10 cellular contexts compared by ENCODE assay signal in the genomic region with DNA sequence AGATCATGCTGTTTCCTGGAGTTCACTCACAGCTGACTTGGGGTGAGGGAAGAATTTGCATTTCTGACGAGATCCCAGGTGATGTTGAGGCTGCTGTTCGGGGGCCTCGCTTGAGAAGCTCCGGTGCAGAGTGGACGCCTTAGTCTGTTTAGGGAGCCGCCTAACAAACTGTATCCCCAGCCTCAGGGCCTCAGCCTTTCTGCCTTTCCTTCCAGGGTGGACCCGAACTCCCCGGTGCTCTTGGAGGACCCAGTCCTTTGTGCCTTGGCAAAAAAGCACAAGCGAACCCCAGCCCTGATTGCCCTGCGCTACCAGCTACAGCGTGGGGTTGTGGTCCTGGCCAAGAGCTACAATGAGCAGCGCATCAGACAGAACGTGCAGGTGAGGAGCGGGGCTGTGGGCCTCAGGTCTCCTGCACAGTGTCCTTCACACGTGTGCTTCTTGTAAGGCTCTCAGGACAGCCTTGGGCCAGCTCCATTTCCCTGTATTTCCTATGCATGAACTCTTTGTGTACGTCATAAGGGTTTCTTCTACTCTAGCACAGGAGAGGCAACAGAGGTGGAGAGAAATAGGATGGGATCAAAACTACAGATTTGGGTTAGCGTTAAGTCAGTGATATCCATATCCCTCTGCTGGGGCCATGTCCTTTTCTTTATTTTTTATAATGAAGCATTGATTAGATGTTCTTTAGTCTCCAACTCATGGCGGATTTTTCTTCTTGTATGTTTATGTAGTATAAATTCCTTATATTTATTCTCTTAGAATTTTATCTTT. TPM values are rescaled to one million over a fixed set of nuclear protein-coding genes. Genes with fewer than 3 reads are reported as not detected.
A peak's percentile ranks its signal among the peaks of the same experiment; 100 is the strongest.
DNase-seq lines count a peak whose midpoint lies in the region; ATAC-seq, FAIRE-seq and TF ChIP-seq lines count a peak whose summit lies in the region.
"Not testable (repeated sequence)": the region's sequence is repeated elsewhere in the genome, so short reads cannot be mapped to it uniquely, and the experiment has no call there.
"Had no signal": no experiment of that assay in that cellular context is flagged by ENCODE, and none has a peak within 500 bp of the region (broad histone marks: within the 10 kb centered on the region; RNA-seq: fewer than 3 reads in every experiment).

No MANE protein-coding gene starts in this region.

- TF ChIP-seq CTCF in A549 (IDR thresholded peaks at IDR 0.05); K562 (IDR thresholded peaks at IDR 0.05 in 2 of 3, conservative IDR thresholded peaks at IDR 0.05 in 1 of 3; ENCODE audit: insufficient read depth in 2 of 3, low read depth in 1 of 3, low read length in 3 of 3); HepG2 (CRISPR knock-in tag; IDR thresholded peaks at IDR 0.05): not testable (repeated sequence)

- TF ChIP-seq POLR2A in A549 (IDR thresholded peaks at IDR 0.05; ENCODE audit: low read length); K562 (conservative IDR thresholded peaks at IDR 0.05); HepG2 (IDR thresholded peaks at IDR 0.05; ENCODE audit: insufficient read depth in 1 of 2, low read depth in 2 of 2, low read length in 2 of 2): not testable (repeated sequence)

- not testable (repeated sequence) for TF ChIP-seq EP300 in A549 (IDR thresholded peaks at IDR 0.05); K562 (IDR thresholded peaks at IDR 0.05; ENCODE audit: low read length); HepG2 (IDR thresholded peaks at IDR 0.05; ENCODE audit: low read depth in 2 of 2, low read length in 2 of 2); HepG2 (CRISPR knock-in tag; IDR thresholded peaks at IDR 0.05; ENCODE audit: borderline replicate concordance)

- in situ Hi-C loops in K562 (cut with MboI); HepG2 (cut with HindIII; ENCODE audit: extremely low pct_ligation_motif_present, low pct_unique_long_range_greater_than_20kb): not testable (repeated sequence)

- H3K4me1 Mint-ChIP-seq in natural killer cell treated with Interleukin-12 subunit alpha and Interleukin-12 subunit beta and Interleukin-15 and Interleukin-18, amount 100 ng/mL, for 72 hours (ENCODE audit: low read depth in 2 of 2); stimulated activated memory B cell treated with anti-CD40 and anti-IgM and Interleukin-4, amounts not matched to agents 10 μg/mL and 1 μg/mL and 100 μg/mL, for 72 hours: not testable (repeated sequence)

- H3K4me2 ChIP-seq in A549, result peak overlapping the region; percentile 65
- H3K4me2 ChIP-seq in K562 (ENCODE audit: insufficient read depth, low read length); HepG2 (ENCODE audit: low read depth, low read length): not testable (repeated sequence)

- H3K4me1 ChIP-seq in A549, result peaks cover 49% of the 10 kb centered on the region; the same call in 2 of the 3 replicates
- H3K4me1 ChIP-seq in K562 (replicated peaks in 1 of 2; ENCODE audit: control insufficient read depth in 2 of 2, insufficient read depth in 2 of 2, low read length in 2 of 2), result not testable (repeated sequence)
- peaks cover 17% of the 10 kb centered on the region for H3K4me1 ChIP-seq in HepG2 (ENCODE audit: insufficient read depth, low read length)

- H3K4me3 ChIP-seq in A549, result peak overlapping the region; percentile 34
- not testable (repeated sequence) for H3K4me3 ChIP-seq in K562; HepG2 (replicated peaks in 1 of 3; ENCODE audit: insufficient read depth in 1 of 3, low read depth in 2 of 3, low read length in 3 of 3)

- CTCF ChIA-PET in A549 (lab: Yijun Ruan, JAX), result interaction anchor here (1.6 kb wide), 1 partner anchor 123 kb away, joined by 4 read pairs; no protein-coding TSS in a partner anchor
- CTCF ChIA-PET in K562 (lab: Yijun Ruan, JAX; ENCODE audit: low intra/inter-chr PET ratio); HepG2 (lab: Yijun Ruan, JAX; ENCODE audit: low intra/inter-chr PET ratio, low total read pairs): not testable (repeated sequence)

- H3K79me2 ChIP-seq in K562 (ENCODE audit: control insufficient read depth, insufficient read depth, low read length), result not testable (repeated sequence)
- peaks cover 11% of the 10 kb centered on the region for H3K79me2 ChIP-seq in HepG2 (ENCODE audit: insufficient read depth, low read length)

- intact Hi-C loops in K562 (cut with micrococcal nuclease); HepG2 (cut with micrococcal nuclease; ENCODE audit: unreplicated experiment): not testable (repeated sequence)

- H4K20me1 ChIP-seq in K562 (replicated peaks; ENCODE audit: control insufficient read depth, insufficient read depth, low read length), result not testable (repeated sequence)
- peaks cover 21% of the 10 kb centered on the region for H4K20me1 ChIP-seq in HepG2 (ENCODE audit: insufficient read depth, low read length)

- ATAC-seq in A549 (peak; percentile 35 to 51; a peak in 5 of 6 replicates), K562 (peak; percentile 30), HepG2 (peak; percentile 42)
- peak; percentile 13 to 43 for ATAC-seq in natural killer cell treated with Interleukin-12 subunit alpha and Interleukin-12 subunit beta and Interleukin-15 and Interleukin-18, amount 100 ng/mL, for 72 hours
- peak; percentile 58 for ATAC-seq in stimulated activated memory B cell treated with anti-CD40 and anti-IgM and Interleukin-4, amounts not matched to agents 10 μg/mL and 1 μg/mL and 100 μg/mL, for 72 hours

- WGBS in A549 (ENCODE audit: missing lambda C conversion rate), result 58% methylated on average over 12 of the region's 18 CpGs
- 93% methylated on average over 4 of the region's 18 CpGs for WGBS in K562 (ENCODE audit: insufficient coverage, low coverage, missing lambda C conversion rate)
- WGBS in HepG2 (ENCODE audit: low lambda C conversion rate), result 98% methylated on average over 3 of the region's 18 CpGs

- not testable (repeated sequence) for H3K9me1 ChIP-seq in K562 (ENCODE audit: control insufficient read depth, insufficient read depth, low read length)

- not testable (repeated sequence) for H2AFZ ChIP-seq in K562 (ENCODE audit: low read depth, low read length); HepG2 (ENCODE audit: low read length)

- not testable (repeated sequence) for H3K9ac ChIP-seq in K562 (ENCODE audit: insufficient read depth in 1 of 2, low read depth in 2 of 2, low read length in 2 of 2); HepG2 (ENCODE audit: insufficient read depth, low read depth, low read length)

- H3K36me3 ChIP-seq in K562 (ENCODE audit: control insufficient read depth, insufficient read depth, low read length) (peaks cover 21% of the 10 kb centered on the region; the same call in 2 of the 3 replicates), HepG2 (replicated peaks in 1 of 2; ENCODE audit: control insufficient read depth in 1 of 2, insufficient read depth in 2 of 2, low read length in 2 of 2) (peaks cover 8 to 24% of the 10 kb centered on the region in 2 experiments)

- H3K27ac ChIP-seq in A549, result peak overlapping the region; percentile 59 to 72; a peak in 4 of 6 replicates
- not testable (repeated sequence) for H3K27ac ChIP-seq in K562 (ENCODE audit: extremely low read depth, low read depth, low read length); HepG2 (ENCODE audit: extremely low read length, insufficient read depth, low read length)

- DNase-seq in A549 (ENCODE audit: low read depth in 1 of 2, low spot score in 1 of 2); K562 (ENCODE audit: extremely low read depth in 1 of 4, low spot score in 3 of 4); HepG2 (ENCODE audit: low spot score); natural killer cell treated with Interleukin-12 subunit alpha and Interleukin-12 subunit beta and Interleukin-15 and Interleukin-18, amount 100 ng/mL, for 72 hours (ENCODE audit: low spot score): not testable (repeated sequence)

- H3K36me3 Mint-ChIP-seq in natural killer cell treated with Interleukin-12 subunit alpha and Interleukin-12 subunit beta and Interleukin-15 and Interleukin-18, amount 100 ng/mL, for 72 hours; stimulated activated memory B cell treated with anti-CD40 and anti-IgM and Interleukin-4, amounts not matched to agents 10 μg/mL and 1 μg/mL and 100 μg/mL, for 72 hours: not testable (repeated sequence)

- H3K27me3 ChIP-seq in K562 (ENCODE audit: control insufficient read depth in 2 of 2, insufficient read depth in 2 of 2, low read length in 2 of 2); HepG2 (ENCODE audit: control insufficient read depth in 1 of 2, insufficient read depth in 2 of 2, low read length in 2 of 2): not testable (repeated sequence)

- TF ChIP-seq RAD21 in A549 (conservative IDR thresholded peaks at IDR 0.05 in 1 of 2, IDR thresholded peaks at IDR 0.05 in 1 of 2); K562 (CRISPR knock-in tag; conservative IDR thresholded peaks at IDR 0.05 in 1 of 2, IDR thresholded peaks at IDR 0.05 in 1 of 2); HepG2 (CRISPR knock-in tag; IDR thresholded peaks at IDR 0.05): not testable (repeated sequence)

- POLR2A ChIA-PET in A549 (lab: Yijun Ruan, JAX); K562 (lab: Yijun Ruan, JAX); HepG2 (lab: Yijun Ruan, JAX): not testable (repeated sequence)

- FAIRE-seq in A549 (lab: Jason Lieb, UNC), result peak; percentile 88
- FAIRE-seq in K562 (lab: Jason Lieb, UNC); HepG2 (lab: Jason Lieb, UNC): not testable (repeated sequence)

- not testable (repeated sequence) for H3K27ac Mint-ChIP-seq in natural killer cell treated with Interleukin-12 subunit alpha and Interleukin-12 subunit beta and Interleukin-15 and Interleukin-18, amount 100 ng/mL, for 72 hours; stimulated activated memory B cell treated with anti-CD40 and anti-IgM and Interleukin-4, amounts not matched to agents 10 μg/mL and 1 μg/mL and 100 μg/mL, for 72 hours

- not testable (repeated sequence) for H3K9me3 Mint-ChIP-seq in natural killer cell treated with Interleukin-12 subunit alpha and Interleukin-12 subunit beta and Interleukin-15 and Interleukin-18, amount 100 ng/mL, for 72 hours; stimulated activated memory B cell treated with anti-CD40 and anti-IgM and Interleukin-4, amounts not matched to agents 10 μg/mL and 1 μg/mL and 100 μg/mL, for 72 hours

- H3K9me3 ChIP-seq in A549; K562 (replicated peaks; ENCODE audit: control insufficient read depth, insufficient read depth, low read depth, low read length); HepG2 (ENCODE audit: low read length): not testable (repeated sequence)

- H3K27me3 Mint-ChIP-seq in natural killer cell treated with Interleukin-12 subunit alpha and Interleukin-12 subunit beta and Interleukin-15 and Interleukin-18, amount 100 ng/mL, for 72 hours; stimulated activated memory B cell treated with anti-CD40 and anti-IgM and Interleukin-4, amounts not matched to agents 10 μg/mL and 1 μg/mL and 100 μg/mL, for 72 hours: not testable (repeated sequence)

- not testable (repeated sequence) for BruUV-seq in K562 (replicated peaks; lab: Mats Ljungman, UMichigan); HepG2 (replicated peaks; lab: Mats Ljungman, UMichigan)

- H3K4me3 Mint-ChIP-seq in natural killer cell treated with Interleukin-12 subunit alpha and Interleukin-12 subunit beta and Interleukin-15 and Interleukin-18, amount 100 ng/mL, for 72 hours; stimulated activated memory B cell treated with anti-CD40 and anti-IgM and Interleukin-4, amounts not matched to agents 10 μg/mL and 1 μg/mL and 100 μg/mL, for 72 hours: not testable (repeated sequence)

RNA-seq across cellular contexts. Expression of gene AKR1C1, which starts 9.3 kb away (rescaled TPM):
- polyA plus RNA-seq in A549 (2011; rRNA removed) (1,148 and 1,445 TPM in 2 replicates), A549 (2017; fragmentation: RNase III; extraction: RNeasy Plus Mini Kit Qiagen cat#74134 plus additional on column Dnase treatment) (642 to 1,056 TPM (median 970 TPM) in 3 replicates), K562 (2011; rRNA removed) (50.5 and 180 TPM in 2 replicates), K562 (2014; fragmentation: Illumina TruSeq; extraction: Trizol) (118 and 119 TPM in 2 replicates), K562 (2014; fragmentation: Nextera tagmentation; extraction: Ambion mirVana) (10 to 100 TPM; 74.3 to 83.8 TPM), K562 (2014; rRNA removed) (86.6 and 88.7 TPM in 2 replicates), HepG2 (2011; rRNA removed) (885 and 948 TPM in 2 replicates)
- 341 and 343 TPM in 2 replicates for polyA plus RNA-seq in A549 (2012; cell fraction: cytosol; rRNA removed)
- 297 and 392 TPM in 2 replicates for polyA plus RNA-seq in A549 (2012; cell fraction: nucleus; rRNA removed)
- 365 and 496 TPM in 2 replicates for polyA minus RNA-seq in A549 (2011; rRNA and poly(A)+ RNA removed)
- total RNA-seq in K562 (2011; cell fraction: chromatin; rRNA removed; ENCODE audit: low replicate concordance), result 36.5 and 72.6 TPM in 2 replicates
- total RNA-seq in K562 (2011; cell fraction: nucleolus; rRNA removed), result 22.3 and 25.3 TPM in 2 replicates
- total RNA-seq in K562 (2011; cell fraction: nucleoplasm; rRNA removed), result 38.8 and 56.3 TPM in 2 replicates
- total RNA-seq in K562 (2014; rRNA removed) (43.5 and 48.7 TPM in 2 replicates), K562 (2014; rRNA removed; fragmentation: Illumina TruSeq; extraction: Trizol) (82.4 and 83.2 TPM in 2 replicates), K562 (2015; rRNA removed; fragmentation: Illumina TruSeq; extraction: Trizol) (63.9 and 67.7 TPM in 2 replicates), K562 (2021) (75.9 and 80.0 TPM in 2 replicates), HepG2 (2016; rRNA removed; fragmentation: Illumina TruSeq; extraction: Trizol) (2,238 and 3,445 TPM in 2 replicates)
- 36.9 and 138 TPM in 2 replicates for polyA plus RNA-seq in K562 (2011; cell fraction: cytosol; rRNA removed)
- 29.3 and 50.1 TPM in 2 replicates for polyA plus RNA-seq in K562 (2011; cell fraction: nucleus; rRNA removed)
- 65.7 and 95.2 TPM in 2 replicates for polyA plus RNA-seq in K562 (2012)
- 37.0 and 121 TPM in 2 replicates for polyA minus RNA-seq in K562 (2011; rRNA and poly(A)+ RNA removed)
- polyA minus RNA-seq in K562 (2011; cell fraction: cytosol; rRNA and poly(A)+ RNA removed), result 9.2 and 47.7 TPM in 2 replicates
- polyA minus RNA-seq in K562 (2011; cell fraction: nucleus; rRNA and poly(A)+ RNA removed), result 23.7 and 26.7 TPM in 2 replicates
- 260 and 286 TPM in 2 replicates for total RNA-seq in HepG2 (2016; cell fraction: cytosol; rRNA removed; fragmentation: Illumina TruSeq; extraction: Trizol; ENCODE audit: low read depth)
- total RNA-seq in HepG2 (2016; cell fraction: insoluble cytoplasmic fraction; rRNA removed; fragmentation: Illumina TruSeq; extraction: Trizol), result 2,230 and 3,407 TPM in 2 replicates
- total RNA-seq in HepG2 (2016; cell fraction: membrane; rRNA removed; fragmentation: Illumina TruSeq; extraction: Trizol), result 374 and 428 TPM in 2 replicates
- 793 and 846 TPM in 2 replicates for total RNA-seq in HepG2 (2016; cell fraction: nucleus; rRNA removed; fragmentation: Illumina TruSeq; extraction: Trizol)
- polyA plus RNA-seq in HepG2 (2011; cell fraction: cytosol; rRNA removed), result 828 and 865 TPM in 2 replicates
- 305 and 371 TPM in 2 replicates for polyA plus RNA-seq in HepG2 (2011; cell fraction: nucleus; rRNA removed)
- 1,096 and 2,304 TPM in 2 replicates for polyA plus RNA-seq in HepG2 (2012)
- 300 and 314 TPM in 2 replicates for polyA plus RNA-seq in HepG2 (2016; cell fraction: cytosol; fragmentation: Illumina TruSeq; extraction: Trizol; ENCODE audit: low read depth)
- polyA plus RNA-seq in HepG2 (2016; cell fraction: insoluble cytoplasmic fraction; fragmentation: Illumina TruSeq; extraction: Trizol; ENCODE audit: low read depth), result 3,286 and 3,327 TPM in 2 replicates
- 290 and 331 TPM in 2 replicates for polyA plus RNA-seq in HepG2 (2016; cell fraction: membrane; fragmentation: Illumina TruSeq; extraction: Trizol; ENCODE audit: low read depth)
- 1,050 and 1,147 TPM in 2 replicates for polyA plus RNA-seq in HepG2 (2016; cell fraction: nucleus; fragmentation: Illumina TruSeq; extraction: Trizol; ENCODE audit: insufficient read depth, low read depth)
- 2.0 and 396 TPM in 2 replicates for polyA minus RNA-seq in HepG2 (2011; rRNA and poly(A)+ RNA removed; ENCODE audit: low replicate concordance)
- polyA minus RNA-seq in HepG2 (2011; cell fraction: cytosol; rRNA and poly(A)+ RNA removed), result 248 and 276 TPM in 2 replicates
- 488 and 587 TPM in 2 replicates for polyA minus RNA-seq in HepG2 (2011; cell fraction: nucleus; rRNA and poly(A)+ RNA removed)
- total RNA-seq in natural killer cell treated with Interleukin-12 subunit alpha and Interleukin-12 subunit beta and Interleukin-15 and Interleukin-18, amount 100 ng/mL, for 72 hours, result 1 to 10 TPM in 1 of 2 donors, under 1 TPM in 1; 0.28 to 1.0 TPM
- polyA plus RNA-seq: CD8-positive, alpha-beta memory T cell had no signal

RNA-seq across cellular contexts. Expression of gene AKR1C2, which starts 31.1 kb away (rescaled TPM):
- polyA plus RNA-seq in A549 (2011; rRNA removed) (6,607 and 6,805 TPM in 2 replicates), A549 (2017; fragmentation: RNase III; extraction: RNeasy Plus Mini Kit Qiagen cat#74134 plus additional on column Dnase treatment) (5,292 to 5,660 TPM (median 5,410 TPM) in 3 replicates), K562 (2011; rRNA removed) (27.8 and 74.0 TPM in 2 replicates), K562 (2014; fragmentation: Illumina TruSeq; extraction: Trizol) (29.9 and 30.5 TPM in 2 replicates), K562 (2014; fragmentation: Nextera tagmentation; extraction: Ambion mirVana) (10 to 100 TPM; 49.2 to 59.2 TPM), K562 (2014; rRNA removed) (29.0 and 35.4 TPM in 2 replicates), HepG2 (2011; rRNA removed) (119 and 140 TPM in 2 replicates)
- 2,138 and 2,314 TPM in 2 replicates for polyA plus RNA-seq in A549 (2012; cell fraction: cytosol; rRNA removed)
- 1,646 and 2,223 TPM in 2 replicates for polyA plus RNA-seq in A549 (2012; cell fraction: nucleus; rRNA removed)
- polyA minus RNA-seq in A549 (2011; rRNA and poly(A)+ RNA removed), result 1,944 and 2,314 TPM in 2 replicates
- 9.6 and 17.1 TPM in 2 replicates for total RNA-seq in K562 (2011; cell fraction: chromatin; rRNA removed; ENCODE audit: low replicate concordance)
- 5.5 and 5.8 TPM in 2 replicates for total RNA-seq in K562 (2011; cell fraction: nucleolus; rRNA removed)
- 7.6 and 12.6 TPM in 2 replicates for total RNA-seq in K562 (2011; cell fraction: nucleoplasm; rRNA removed)
- total RNA-seq in K562 (2014; rRNA removed) (13.8 and 15.1 TPM in 2 replicates), K562 (2014; rRNA removed; fragmentation: Illumina TruSeq; extraction: Trizol) (28.2 and 30.5 TPM in 2 replicates), K562 (2015; rRNA removed; fragmentation: Illumina TruSeq; extraction: Trizol) (20.4 and 20.8 TPM in 2 replicates), K562 (2021) (29.4 and 31.3 TPM in 2 replicates), HepG2 (2016; rRNA removed; fragmentation: Illumina TruSeq; extraction: Trizol) (900 and 1,454 TPM in 2 replicates)
- 15.3 and 30.7 TPM in 2 replicates for polyA plus RNA-seq in K562 (2011; cell fraction: cytosol; rRNA removed)
- polyA plus RNA-seq in K562 (2011; cell fraction: nucleus; rRNA removed), result 16.8 and 23.7 TPM in 2 replicates
- polyA plus RNA-seq in K562 (2012), result 27.7 and 32.2 TPM in 2 replicates
- 15.3 and 36.2 TPM in 2 replicates for polyA minus RNA-seq in K562 (2011; rRNA and poly(A)+ RNA removed)
- polyA minus RNA-seq in K562 (2011; cell fraction: cytosol; rRNA and poly(A)+ RNA removed), result 5.4 and 16.5 TPM in 2 replicates
- 5.4 and 5.9 TPM in 2 replicates for polyA minus RNA-seq in K562 (2011; cell fraction: nucleus; rRNA and poly(A)+ RNA removed)
- total RNA-seq in HepG2 (2016; cell fraction: cytosol; rRNA removed; fragmentation: Illumina TruSeq; extraction: Trizol; ENCODE audit: low read depth), result 163 and 172 TPM in 2 replicates
- total RNA-seq in HepG2 (2016; cell fraction: insoluble cytoplasmic fraction; rRNA removed; fragmentation: Illumina TruSeq; extraction: Trizol), result 917 and 1,471 TPM in 2 replicates
- 212 and 232 TPM in 2 replicates for total RNA-seq in HepG2 (2016; cell fraction: membrane; rRNA removed; fragmentation: Illumina TruSeq; extraction: Trizol)
- total RNA-seq in HepG2 (2016; cell fraction: nucleus; rRNA removed; fragmentation: Illumina TruSeq; extraction: Trizol), result 280 and 324 TPM in 2 replicates
- polyA plus RNA-seq in HepG2 (2011; cell fraction: cytosol; rRNA removed), result 90.1 and 101 TPM in 2 replicates
- polyA plus RNA-seq in HepG2 (2011; cell fraction: nucleus; rRNA removed), result 40.5 and 42.4 TPM in 2 replicates
- polyA plus RNA-seq in HepG2 (2012), result 278 and 553 TPM in 2 replicates
- polyA plus RNA-seq in HepG2 (2016; cell fraction: cytosol; fragmentation: Illumina TruSeq; extraction: Trizol; ENCODE audit: low read depth), result 180 and 201 TPM in 2 replicates
- polyA plus RNA-seq in HepG2 (2016; cell fraction: insoluble cytoplasmic fraction; fragmentation: Illumina TruSeq; extraction: Trizol; ENCODE audit: low read depth), result 1,564 and 1,598 TPM in 2 replicates
- 191 and 221 TPM in 2 replicates for polyA plus RNA-seq in HepG2 (2016; cell fraction: membrane; fragmentation: Illumina TruSeq; extraction: Trizol; ENCODE audit: low read depth)
- polyA plus RNA-seq in HepG2 (2016; cell fraction: nucleus; fragmentation: Illumina TruSeq; extraction: Trizol; ENCODE audit: insufficient read depth, low read depth), result 438 and 449 TPM in 2 replicates
- polyA minus RNA-seq in HepG2 (2011; rRNA and poly(A)+ RNA removed; ENCODE audit: low replicate concordance), result 5.2 and 46.8 TPM in 2 replicates
- polyA minus RNA-seq in HepG2 (2011; cell fraction: cytosol; rRNA and poly(A)+ RNA removed), result 39.8 and 42.3 TPM in 2 replicates
- polyA minus RNA-seq in HepG2 (2011; cell fraction: nucleus; rRNA and poly(A)+ RNA removed), result 57.6 and 75.3 TPM in 2 replicates
- not detected for total RNA-seq in natural killer cell treated with Interleukin-12 subunit alpha and Interleukin-12 subunit beta and Interleukin-15 and Interleukin-18, amount 100 ng/mL, for 72 hours
- total RNA-seq: CD4-positive, alpha-beta memory T cell; CD4-positive, CD25-positive, alpha-beta regulatory T cell; CD8-positive, alpha-beta memory T cell; G401 had no signal
- polyA plus RNA-seq: CD14-positive monocyte; CD4-positive, alpha-beta memory T cell; CD4-positive, CD25-positive, alpha-beta regulatory T cell; CD8-positive, alpha-beta memory T cell had no signal

Comparison
In these comparisons a context has a peak if more than half of its experiments do, and no peak if none do; other contexts are left out.
1. RNA of gene AKR1C2, which starts 31.1 kb away (total RNA-seq): 163 to 1,471 TPM in HepG2; 5.5 to 31.3 TPM in K562 and not detected in natural killer cell treated with Interleukin-12 subunit alpha and Interleukin-12 subunit beta and Interleukin-15 and Interleukin-18, amount 100 ng/mL, for 72 hours; every median in the first group is over 4 times any median in the second.
2. Peak in every context shown above with its lines, with median percentiles within 50 percentile points of each other: ATAC-seq.